In the genomic region with DNA sequence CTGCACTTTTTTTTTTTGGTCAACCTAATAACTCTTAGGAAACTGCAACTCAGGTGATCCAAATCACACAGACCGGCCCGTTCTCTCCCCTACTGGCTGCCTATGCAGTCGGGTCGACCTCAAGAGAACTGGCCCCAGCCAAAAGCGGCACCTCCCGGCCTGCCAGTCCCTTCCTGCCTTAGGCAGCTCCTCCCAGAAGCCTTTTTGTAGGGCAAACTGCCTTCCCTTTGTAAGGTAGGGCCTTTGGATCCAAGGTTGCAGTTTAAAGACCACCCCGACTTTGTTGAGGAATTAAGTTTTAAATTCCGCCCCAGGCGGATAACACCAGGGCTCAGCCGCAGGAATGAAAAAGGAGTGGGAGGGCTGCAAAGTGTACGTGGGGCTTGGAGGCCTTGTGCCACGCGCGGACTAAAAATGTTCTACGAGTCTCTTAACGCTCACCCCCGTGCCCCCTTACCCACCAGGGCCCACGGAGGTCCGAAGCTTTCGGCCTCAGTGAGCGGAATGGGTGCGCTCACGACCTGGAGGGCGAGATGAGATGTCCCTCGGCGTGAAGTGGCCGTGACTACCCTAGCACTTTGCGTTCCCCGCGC, we compare ENCODE assay signal across 8 cellular contexts. TPM values are rescaled to one million over a fixed set of nuclear protein-coding genes. Genes with fewer than 3 reads are reported as not detected.
DNase-seq lines count a peak whose midpoint lies in the region; ATAC-seq and TF ChIP-seq lines count a peak whose summit lies in the region.

No MANE protein-coding gene starts in this region.

- TF ChIP-seq CTCF in endodermal cell (conservative IDR thresholded peaks at IDR 0.05) = no peak

- H3K4me3 ChIP-seq in endodermal cell (ENCODE audit: low read length) (peak overlapping the region; percentile 98), urinary bladder (ENCODE audit: low read depth, low read length) (peak overlapping the region; percentile 94)

- peak overlapping the region; percentile 90 for H3K27ac Mint-ChIP-seq in endodermal cell
- H3K27ac Mint-ChIP-seq in naive B cell = peak overlapping the region in 5 of 6 donors; percentile 44 to 74 (median 71)

- H3K36me3 Mint-ChIP-seq in endodermal cell (ENCODE audit: low read depth) (peaks cover 32% of the 10 kb centered on the region), naive B cell (peaks cover 1 to 10% of the 10 kb centered on the region in 2 donors)

- H3K9ac ChIP-seq in endodermal cell (ENCODE audit: extremely low read depth, low read length, poor library complexity, severe bottlenecking) = peak overlapping the region; percentile 78

- H3K4me3 Mint-ChIP-seq in endodermal cell = peak overlapping the region; percentile 78
- peak overlapping the region; percentile 80 to 94 (median 92) for H3K4me3 Mint-ChIP-seq in naive B cell

- peak; percentile 47 for DNase-seq in DMS53 treated with DMSO at 0.1 percent for 48 hours (lab: John Stamatoyannopoulos, UW; ENCODE audit: unreplicated experiment)
- peak; percentile 28 for DNase-seq in SW480 (ENCODE audit: low spot score)
- DNase-seq in endodermal cell = peak; percentile 84
- no peak for DNase-seq in naive B cell
- DNase-seq in HuH-7 (ENCODE audit: low spot score) = no peak

- no peaks in the 10 kb centered on the region for H3K27me3 ChIP-seq in endodermal cell (ENCODE audit: control insufficient read depth, insufficient read depth, low read length, poor library complexity, severe bottlenecking)

- H3K36me3 ChIP-seq in endodermal cell (ENCODE audit: control insufficient read depth, insufficient read depth, low read length) = peaks cover 38% of the 10 kb centered on the region
- H3K36me3 ChIP-seq in urinary bladder (ENCODE audit: insufficient read depth) = peaks cover 3% of the 10 kb centered on the region

- 1 to 3% methylated on average over 19 to 30 of the region's 30 CpGs for WGBS in endodermal cell (ENCODE audit: insufficient coverage in 1 of 2, insufficient read length in 1 of 2), 2 experiments
- 3% methylated on average over 30 of the region's 30 CpGs for WGBS in urinary bladder

- H3K9me3 Mint-ChIP-seq in endodermal cell = no peaks in the 10 kb centered on the region
- H3K9me3 Mint-ChIP-seq in naive B cell = no peaks in the 10 kb centered on the region

- H3K4me1 ChIP-seq in endodermal cell (ENCODE audit: control insufficient read depth, insufficient read depth, low read length) = no peaks in the 10 kb centered on the region
- H3K4me1 ChIP-seq in urinary bladder (ENCODE audit: insufficient read depth) = no peaks in the 10 kb centered on the region

- H3K27ac ChIP-seq in endodermal cell (ENCODE audit: low read depth, low read length) (no peak overlapping the region), urinary bladder (ENCODE audit: low read depth) (no peak overlapping the region)

- H3K9me3 ChIP-seq in endodermal cell (ENCODE audit: control insufficient read depth, low read length) = no peaks in the 10 kb centered on the region

- H3K4me1 Mint-ChIP-seq in endodermal cell = peaks cover 15% of the 10 kb centered on the region
- H3K4me1 Mint-ChIP-seq in naive B cell = peaks cover 20 to 38% (median 35%) of the 10 kb centered on the region in 3 donors

- H3K27me3 Mint-ChIP-seq in endodermal cell (ENCODE audit: insufficient read depth) (no peaks in the 10 kb centered on the region), naive B cell (no peaks in the 10 kb centered on the region)

- ATAC-seq in HG03064 (IDR thresholded peaks at IDR 0.05; ENCODE audit: low read depth, unreplicated experiment) (peak; percentile 13), naive B cell (ENCODE audit: low read depth in 2 of 2) (no peak), HG02840 (IDR thresholded peaks at IDR 0.05; ENCODE audit: low FRiP score, unreplicated experiment) (no peak)

RNA-seq across cellular contexts. Expression of gene ST3GAL3, which starts 0.6 kb away (rescaled TPM):
- total RNA-seq in endodermal cell (10 to 100 TPM; 15.5 to 15.9 TPM), urinary bladder (27.2 TPM)
- 22.0 TPM for polyA plus RNA-seq in endodermal cell (2013, experiment 1 of 2)
- 22.3 TPM for polyA plus RNA-seq in endodermal cell (2013, experiment 2 of 2)
- polyA plus RNA-seq in naive B cell (ENCODE audit: low read depth in 6 of 6) (10 to 100 TPM in 2 of 6 donors, 1 to 10 TPM in 4; 7.9 to 16.1 (median 9.8) TPM), urinary bladder (25.4 TPM)

RNA-seq across cellular contexts. Expression of gene KDM4A, which starts 56.7 kb away (rescaled TPM):
- total RNA-seq in endodermal cell = 10 to 100 TPM; 54.7 to 74.4 TPM
- polyA plus RNA-seq in endodermal cell (2013, experiment 1 of 2) = 54.6 TPM
- 47.6 TPM for polyA plus RNA-seq in endodermal cell (2013, experiment 2 of 2)
- 10 to 100 TPM in 1 of 6 donors, 1 to 10 TPM in 4, under 1 TPM in 1; 1.00 to 11.3 (median 8.4) TPM for polyA plus RNA-seq in naive B cell (ENCODE audit: low read depth in 6 of 6)
- 41.4 TPM for total RNA-seq in urinary bladder
- polyA plus RNA-seq in urinary bladder = 14.7 TPM

Comparison
In these comparisons a context has a peak if more than half of its experiments do, and no peak if none do; other contexts are left out.
1. DNase-seq: peak in DMS53 treated with DMSO at 0.1 percent for 48 hours (single experiment), SW480 (single experiment) and endodermal cell (single experiment); none in naive B cell (single experiment) and HuH-7 (single experiment).